Comparison of ENCODE assay signal across 9 cellular contexts in genomic region chr15:43748376-43748775, GRCh38. TPM values are rescaled to one million over a fixed set of nuclear protein-coding genes. Genes with fewer than 3 reads are reported as not detected.
DNase-seq lines count a peak whose midpoint lies in the region; ATAC-seq and TF ChIP-seq lines count a peak whose summit lies in the region.
"Had no signal": no experiment of that assay in that cellular context is flagged by ENCODE, and none has a peak within 500 bp of the region (broad histone marks: within the 10 kb centered on the region; RNA-seq: fewer than 3 reads in every experiment).

No MANE protein-coding gene starts in this region.

- H3K36me3 Mint-ChIP-seq in activated B cell treated with CpG ODN at 0.5 μM for 24 hours (ENCODE audit: low read depth): peaks cover 35% of the 10 kb centered on the region

- H3K27ac Mint-ChIP-seq in activated B cell treated with CpG ODN at 0.5 μM for 24 hours: peak overlapping the region; percentile 30

- H3K27me3 ChIP-seq in left ventricle myocardium inferior (ENCODE audit: low read depth): no peaks in the 10 kb centered on the region
- H3K27me3 ChIP-seq in upper lobe of left lung: no peaks in the 10 kb centered on the region

- H3K4me3 ChIP-seq in left ventricle myocardium inferior (peak overlapping the region; percentile 88), foreskin fibroblast (ENCODE audit: low read depth in 1 of 2, low read length in 2 of 2) (peak overlapping the region; percentile 79 to 81), upper lobe of left lung (peak overlapping the region in 3 of 4 donors; percentile 71 to 95 (median 83))

- intact Hi-C loops in left ventricle myocardium inferior (cut with micrococcal nuclease): no loop called here
- intact Hi-C loops in left cardiac atrium (cut with DNase I): no loop called here
- intact Hi-C loops in activated B cell treated with CpG ODN at 0.5 μM for 24 hours (cut with micrococcal nuclease): loop anchor here (5.0 kb wide), 2 partner anchors 44 to 236 kb away; partner anchors contain the start of gene SERF2

- CTCF ChIA-PET in activated B cell treated with CpG ODN at 0.5 μM for 24 hours (lab: Charles Lee): no interaction called here

- H3K9me3 Mint-ChIP-seq in activated B cell treated with CpG ODN at 0.5 μM for 24 hours: no peaks in the 10 kb centered on the region

- TF ChIP-seq EP300 in upper lobe of left lung (IDR thresholded peaks at IDR 0.05): no peak

- ATAC-seq in left cardiac atrium (no peak), activated B cell treated with CpG ODN at 0.5 μM for 24 hours (ENCODE audit: low read depth) (no peak), upper lobe of left lung (ENCODE audit: low FRiP score in 2 of 2) (no peak), GM18867 (IDR thresholded peaks at IDR 0.05; ENCODE audit: unreplicated experiment) (no peak)

- 53 to 59% methylated on average over 3 of the region's 3 CpGs for WGBS in upper lobe of left lung, 2 donors

- no peak for TF ChIP-seq POLR2A in upper lobe of left lung (IDR thresholded peaks at IDR 0.05)

- H3K4me3 Mint-ChIP-seq in activated B cell treated with CpG ODN at 0.5 μM for 24 hours: peak overlapping the region; percentile 94

- DNase-seq in left ventricle myocardium inferior (no peak), left cardiac atrium (no peak), activated B cell treated with CpG ODN at 0.5 μM for 24 hours (no peak), foreskin fibroblast (peak in 1 of 2 donors; percentile 35), upper lobe of left lung (no peak), NCI-H2196 (lab: John Stamatoyannopoulos, UW; ENCODE audit: unreplicated experiment) (no peak)
- DNase-seq in activated CD4-positive, CD25-positive, alpha-beta regulatory T cell (lab: John Stamatoyannopoulos, UW): no peak
- DNase-seq: SHP77 had no signal

- no peaks in the 10 kb centered on the region for H3K27me3 Mint-ChIP-seq in activated B cell treated with CpG ODN at 0.5 μM for 24 hours

- TF ChIP-seq CTCF in left ventricle myocardium inferior (IDR thresholded peaks at IDR 0.05; ENCODE audit: borderline replicate concordance) (no peak), activated B cell treated with CpG ODN at 0.5 μM for 24 hours (IDR thresholded peaks at IDR 0.05) (no peak), foreskin fibroblast (IDR thresholded peaks at IDR 0.05; ENCODE audit: low read depth, low read length) (no peak), upper lobe of left lung (IDR thresholded peaks at IDR 0.05) (no peak)

- H3K9me3 ChIP-seq in left ventricle myocardium inferior (replicated peaks) (no peaks in the 10 kb centered on the region), upper lobe of left lung (no peaks in the 10 kb centered on the region)

- peak overlapping the region; percentile 2 for H3K27ac ChIP-seq in left ventricle myocardium inferior (replicated peaks)
- H3K27ac ChIP-seq in upper lobe of left lung: peak overlapping the region in 2 of 4 donors; percentile 19 to 69

- peaks cover 73% of the 10 kb centered on the region for H3K4me1 Mint-ChIP-seq in activated B cell treated with CpG ODN at 0.5 μM for 24 hours

- H3K4me1 ChIP-seq in left ventricle myocardium inferior: peaks cover 77% of the 10 kb centered on the region
- peaks cover 43 to 57% (median 49%) of the 10 kb centered on the region in 4 donors for H3K4me1 ChIP-seq in upper lobe of left lung

- POLR2A ChIA-PET in activated B cell treated with CpG ODN at 0.5 μM for 24 hours (lab: Charles Lee): interaction anchor here (6.1 kb wide), 1 partner anchor 28 kb away, joined by 107 read pairs; the partner anchor contains the start of gene ELL3

- H3K36me3 ChIP-seq in left ventricle myocardium inferior (peaks cover 6% of the 10 kb centered on the region), upper lobe of left lung (peaks cover 0 to 16% (median under 1%) of the 10 kb centered on the region in 4 donors)

RNA-seq across cellular contexts. Expression of gene PDIA3, which starts 2.1 kb away (rescaled TPM):
- total RNA-seq in left ventricle myocardium inferior (154 TPM), left cardiac atrium (100 to 1,000 TPM; 260 to 267 TPM), activated B cell treated with CpG ODN at 0.5 μM for 24 hours (179 and 194 TPM in 2 replicates), upper lobe of left lung (100 to 1,000 TPM in 4 of 6 donors, 10 to 100 TPM in 2; 18.9 to 450 (median 161) TPM)

RNA-seq across cellular contexts. Expression of gene ELL3, which starts 28.4 kb away (rescaled TPM):
- 0.82 TPM for total RNA-seq in left ventricle myocardium inferior
- total RNA-seq in left cardiac atrium: 1 to 10 TPM in 1 of 2 donors, under 1 TPM in 1; 0.47 to 1.6 TPM
- total RNA-seq in activated B cell treated with CpG ODN at 0.5 μM for 24 hours: 95.5 and 108 TPM in 2 replicates
- 1 to 10 TPM; 1.7 to 8.4 (median 4.3) TPM for total RNA-seq in upper lobe of left lung

RNA-seq across cellular contexts. Expression of gene SERF2, which starts 43.7 kb away (rescaled TPM):
- total RNA-seq in left ventricle myocardium inferior (900 TPM), left cardiac atrium (100 to 1,000 TPM; 868 to 923 TPM), activated B cell treated with CpG ODN at 0.5 μM for 24 hours (601 and 656 TPM in 2 replicates), upper lobe of left lung (1,000 to 10,000 TPM in 1 of 6 donors, 100 to 1,000 TPM in 5; 285 to 1,034 (median 752) TPM)

RNA-seq across cellular contexts. Expression of gene SERINC4, which starts 51.6 kb away (rescaled TPM):
- 0.44 TPM for total RNA-seq in left ventricle myocardium inferior
- total RNA-seq in left cardiac atrium: under 1 TPM; 0.18 to 0.24 TPM
- total RNA-seq in activated B cell treated with CpG ODN at 0.5 μM for 24 hours: 0.11 and 0.20 TPM in 2 replicates
- under 1 TPM in 1 of 6 donors, not detected in 5; 0.34 TPM for total RNA-seq in upper lobe of left lung

RNA-seq across cellular contexts. Expression of gene HYPK, which starts 52.0 kb away (rescaled TPM):
- 17.9 TPM for total RNA-seq in left ventricle myocardium inferior
- total RNA-seq in left cardiac atrium: 10 to 100 TPM in 1 of 2 donors, 1 to 10 TPM in 1; 9.6 to 11.2 TPM
- 19.2 and 19.7 TPM in 2 replicates for total RNA-seq in activated B cell treated with CpG ODN at 0.5 μM for 24 hours
- total RNA-seq in upper lobe of left lung: 10 to 100 TPM in 5 of 6 donors, 1 to 10 TPM in 1; 6.5 to 41.9 (median 14.1) TPM

Comparison
In these comparisons a context has a peak if more than half of its experiments do, and no peak if none do; other contexts are left out.
1. RNA of gene ELL3, which starts 28.4 kb away (total RNA-seq): 95.5 to 108 TPM in activated B cell treated with CpG ODN at 0.5 μM for 24 hours; 1.7 to 8.4 TPM in upper lobe of left lung, 0.47 to 1.6 TPM in left cardiac atrium and 0.82 TPM in left ventricle myocardium inferior (single experiment); every median in the first group is over 10 times any median in the second.
2. Peak in every context shown above with its lines, with median percentiles within 50 percentile points of each other: H3K4me3 ChIP-seq.